In the genomic region with DNA sequence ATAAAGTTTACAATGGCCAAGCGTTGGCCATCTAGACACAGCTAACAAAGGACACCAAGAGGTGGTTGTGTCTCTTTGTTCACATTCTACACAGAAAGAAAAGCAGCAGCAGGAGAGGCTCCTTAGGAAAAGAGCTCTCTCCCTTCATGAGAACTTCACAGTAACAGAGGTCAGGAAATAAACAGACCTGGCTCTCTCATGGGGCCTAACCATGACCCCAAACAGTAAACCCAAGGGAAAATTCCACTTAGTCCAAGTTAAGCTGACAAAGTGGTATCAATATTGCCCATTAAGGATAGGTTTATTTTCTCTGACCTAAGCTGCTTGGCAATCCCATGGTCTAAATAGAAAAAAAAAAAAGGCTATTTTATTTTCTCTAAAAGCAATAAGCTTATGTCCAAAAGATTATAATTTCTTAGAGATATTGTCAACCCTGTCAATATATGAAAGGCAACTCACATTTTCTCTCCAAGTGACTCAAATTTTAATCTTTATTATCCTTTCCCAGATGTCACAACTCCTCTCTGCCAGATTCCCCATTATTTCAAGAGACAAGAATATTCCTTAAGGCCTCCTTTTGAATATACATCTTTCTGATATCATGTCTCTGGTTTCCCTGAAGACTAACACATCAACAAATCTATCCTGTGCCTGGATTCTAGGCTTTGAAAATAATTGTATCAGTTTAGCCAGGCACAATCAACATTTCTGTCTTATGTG, we compare ENCODE assay signal across 23 cellular contexts.
"Had no signal": no experiment of that assay in that cellular context is flagged by ENCODE, and none has a peak within 500 bp of the region (broad histone marks: within the 10 kb centered on the region; RNA-seq: fewer than 3 reads in every experiment).

No MANE protein-coding gene starts in this region.

- H3K4me3 Mint-ChIP-seq: central memory CD8-positive, alpha-beta T cell; dendritic cell treated with granulocyte-macrophage colony-stimulating factor and Interleukin-4, amounts not matched to agents 40 ng/mL and 50 ng/mL, for 4 days; endodermal cell; natural killer cell; type B pancreatic cell had no signal

- H3K36me3 ChIP-seq: colonic mucosa, gastrocnemius medialis, lower lobe of right lung, neutrophil, prostate gland, stomach, tibial artery had no signal

- H3K4me3 ChIP-seq: colonic mucosa, gastrocnemius medialis, lower lobe of right lung, prostate gland, skin epidermis, stomach, tibial artery had no signal

- H3K27ac ChIP-seq: colonic mucosa, epithelial cell of prostate, gastrocnemius medialis, lower lobe of right lung, neutrophil, prostate gland, tibial artery had no signal

- H3K27me3 Mint-ChIP-seq: dendritic cell treated with granulocyte-macrophage colony-stimulating factor and Interleukin-4, amounts not matched to agents 40 ng/mL and 50 ng/mL, for 4 days had no signal

- H3K27ac Mint-ChIP-seq: dendritic cell treated with granulocyte-macrophage colony-stimulating factor and Interleukin-4, amounts not matched to agents 40 ng/mL and 50 ng/mL, for 4 days; endodermal cell; natural killer cell; type B pancreatic cell had no signal

- DNase-seq: colonic mucosa; effector CD8-positive, alpha-beta T cell; endodermal cell; foreskin fibroblast; gastrocnemius medialis; head of caudate nucleus; left ventricle myocardium superior; lower lobe of right lung; natural killer cell; right cardiac atrium; stimulated activated CD4-positive, alpha-beta T cell treated with anti-CD3 and anti-CD28 coated beads, Interleukin-15, amount 100 ng/mL, for 24 hours; stimulated activated CD4-positive, alpha-beta T cell treated with anti-CD3 and anti-CD28 coated beads, Interleukin-2, amount 100 ng/mL, for 48 hours; stimulated activated CD8-positive, alpha-beta memory T cell treated with anti-CD3 and anti-CD28 coated beads, Interleukin-4, amount 100 ng/mL, for 48 hours; stimulated activated naive CD4-positive, alpha-beta T cell treated with Interleukin-2 at 50 U/mL for 16 hours; stomach; tibial artery had no signal

- H3K9me3 ChIP-seq: colonic mucosa, gastrocnemius medialis, lower lobe of right lung, neutrophil, prostate gland, stomach, tibial artery had no signal

- H3K27me3 ChIP-seq: colonic mucosa, gastrocnemius medialis, neutrophil, stomach, tibial artery had no signal

- H3K4me1 ChIP-seq: gastrocnemius medialis, prostate gland had no signal

- H3K9me3 Mint-ChIP-seq: central memory CD8-positive, alpha-beta T cell; dendritic cell treated with granulocyte-macrophage colony-stimulating factor and Interleukin-4, amounts not matched to agents 40 ng/mL and 50 ng/mL, for 4 days; endodermal cell; natural killer cell; type B pancreatic cell had no signal

- H3K36me3 Mint-ChIP-seq: natural killer cell, type B pancreatic cell had no signal
